Comparison of ENCODE assay signal across 9 cellular contexts in genomic region chr6:53854843-53855567, GRCh38.
DNase-seq lines count a peak whose midpoint lies in the region; ATAC-seq lines count a peak whose summit lies in the region.
"Had no signal": no experiment of that assay in that cellular context is flagged by ENCODE, and none has a peak within 500 bp of the region (broad histone marks: within the 10 kb centered on the region; RNA-seq: fewer than 3 reads in every experiment).

No MANE protein-coding gene starts in this region.

- no peak overlapping the region for H3K4me3 Mint-ChIP-seq in activated T-helper 1 cell treated with anti-CD3 and anti-CD28 coated beads, Interleukin-12 subunit alpha, Interleukin-12 subunit beta, Interleukin-2, Interleukin-4 antibody, amounts not matched to agents 30 ng/mL and 10 ng/mL and 1 ng/mL, durations not matched to agents 14 hours and 24 hours and 36 hours

- intact Hi-C loops in left ventricle myocardium superior (cut with micrococcal nuclease) (no loop called here), right cardiac atrium (cut with DNase I) (no loop called here), sciatic nerve (cut with DNase I) (loop anchor here (10.0 kb wide), 1 partner anchor 60 kb away; the partner anchor contains the start of gene LRRC1)
- intact Hi-C loops in activated T-helper 1 cell treated with anti-CD3 and anti-CD28 coated beads, Interleukin-12 subunit alpha, Interleukin-12 subunit beta, Interleukin-2, Interleukin-4 antibody, amounts not matched to agents 30 ng/mL and 10 ng/mL and 1 ng/mL, durations not matched to agents 14 hours and 24 hours and 36 hours (cut with micrococcal nuclease), result no loop called here

- H3K4me1 Mint-ChIP-seq in activated T-helper 1 cell treated with anti-CD3 and anti-CD28 coated beads, Interleukin-12 subunit alpha, Interleukin-12 subunit beta, Interleukin-2, Interleukin-4 antibody, amounts not matched to agents 30 ng/mL and 10 ng/mL and 1 ng/mL, durations not matched to agents 14 hours and 24 hours and 36 hours (ENCODE audit: low read depth), result peaks cover 27% of the 10 kb centered on the region

- no peaks in the 10 kb centered on the region for H3K9me3 ChIP-seq in right cardiac atrium (ENCODE audit: control insufficient read depth, low read length)

- WGBS in right cardiac atrium, result 74% methylated on average over 5 of the region's 5 CpGs

- no peaks in the 10 kb centered on the region for H3K9me3 Mint-ChIP-seq in activated T-helper 1 cell treated with anti-CD3 and anti-CD28 coated beads, Interleukin-12 subunit alpha, Interleukin-12 subunit beta, Interleukin-2, Interleukin-4 antibody, amounts not matched to agents 30 ng/mL and 10 ng/mL and 1 ng/mL, durations not matched to agents 14 hours and 24 hours and 36 hours

- H3K27me3 ChIP-seq in right cardiac atrium (ENCODE audit: control insufficient read depth, insufficient read depth), result no peaks in the 10 kb centered on the region

- no peak for DNase-seq in left ventricle myocardium superior
- DNase-seq in right cardiac atrium, result no peak
- no peak for DNase-seq in activated T-helper 1 cell treated with anti-CD3 and anti-CD28 coated beads, Interleukin-12 subunit alpha, Interleukin-12 subunit beta, Interleukin-2, Interleukin-4 antibody, amounts not matched to agents 30 ng/mL and 10 ng/mL and 1 ng/mL, durations not matched to agents 14 hours and 24 hours and 36 hours (ENCODE audit: low spot score)
- no peak for DNase-seq in NCI-H146 treated with DMSO at 0.1 percent for 48 hours (lab: John Stamatoyannopoulos, UW; ENCODE audit: unreplicated experiment)
- no peak for DNase-seq in sciatic nerve (ENCODE audit: low spot score)
- DNase-seq in GF-D8 (lab: John Stamatoyannopoulos, UW), result no peak
- DNase-seq: NCI-H1436 had no signal

- H3K27me3 Mint-ChIP-seq in activated T-helper 1 cell treated with anti-CD3 and anti-CD28 coated beads, Interleukin-12 subunit alpha, Interleukin-12 subunit beta, Interleukin-2, Interleukin-4 antibody, amounts not matched to agents 30 ng/mL and 10 ng/mL and 1 ng/mL, durations not matched to agents 14 hours and 24 hours and 36 hours (ENCODE audit: insufficient read depth), result peaks cover 7% of the 10 kb centered on the region

- peak overlapping the region; percentile 31 for H3K27ac Mint-ChIP-seq in activated T-helper 1 cell treated with anti-CD3 and anti-CD28 coated beads, Interleukin-12 subunit alpha, Interleukin-12 subunit beta, Interleukin-2, Interleukin-4 antibody, amounts not matched to agents 30 ng/mL and 10 ng/mL and 1 ng/mL, durations not matched to agents 14 hours and 24 hours and 36 hours

- H3K4me3 ChIP-seq in right cardiac atrium (ENCODE audit: low read length), result no peak overlapping the region

- peak; percentile 28 for ATAC-seq in left ventricle myocardium superior
- ATAC-seq in right cardiac atrium, result no peak
- ATAC-seq in HG03060 (IDR thresholded peaks at IDR 0.05; ENCODE audit: low read depth, unreplicated experiment), result peak; percentile 90
- no peak for ATAC-seq in sciatic nerve
- no peak for ATAC-seq in HG03025 (IDR thresholded peaks at IDR 0.05; ENCODE audit: low FRiP score, unreplicated experiment)

- peaks cover 18% of the 10 kb centered on the region for H3K4me1 ChIP-seq in right cardiac atrium (ENCODE audit: control insufficient read depth, insufficient read depth, low read length)

- H3K36me3 Mint-ChIP-seq in activated T-helper 1 cell treated with anti-CD3 and anti-CD28 coated beads, Interleukin-12 subunit alpha, Interleukin-12 subunit beta, Interleukin-2, Interleukin-4 antibody, amounts not matched to agents 30 ng/mL and 10 ng/mL and 1 ng/mL, durations not matched to agents 14 hours and 24 hours and 36 hours (ENCODE audit: low read depth), result peaks cover 4% of the 10 kb centered on the region

- no peak overlapping the region for H3K27ac ChIP-seq in right cardiac atrium (ENCODE audit: low read length)

Comparison
In these comparisons a context has a peak if more than half of its experiments do, and no peak if none do; other contexts are left out.
1. ATAC-seq: peak in left ventricle myocardium superior (single experiment) and HG03060 (single experiment); none in right cardiac atrium (0 of 2), sciatic nerve (single experiment) and HG03025 (single experiment).